Comparison of ENCODE assay signal across 8 cellular contexts in genomic region chrX:123732679-123733363, GRCh38. TPM values are rescaled to one million over a fixed set of nuclear protein-coding genes. Genes with fewer than 3 reads are reported as not detected.
DNase-seq lines count a peak whose midpoint lies in the region; TF ChIP-seq lines count a peak whose summit lies in the region.

Gene THOC2, minus strand, starts transcription at chrX:123733052. Its CDS starts 30 bp downstream, at chrX:123733022.

- CTCF ChIA-PET in HEK293T (lab: Yijun Ruan, JAX) = interaction anchor here (0.9 to 1.6 kb wide), 2 partner anchors 44 to 308 kb away, joined by 3 to 4 read pairs; no protein-coding TSS in a partner anchor

- H3K27ac ChIP-seq in SK-N-MC (peak within 1 kb of the TSS; percentile 81), suprapubic skin (peak within 1 kb of the TSS; percentile 89)

- TF ChIP-seq CTCF in GM06990 (IDR thresholded peaks at IDR 0.05; ENCODE audit: insufficient read depth, low read length, poor library complexity, severe bottlenecking) = peak; percentile 12
- peak; percentile 32 for TF ChIP-seq CTCF in suprapubic skin (IDR thresholded peaks at IDR 0.05)

- H3K9ac ChIP-seq in SK-N-MC (ENCODE audit: insufficient read length) = peak within 1 kb of the TSS; percentile 89

- TF ChIP-seq POLR2A in suprapubic skin (IDR thresholded peaks at IDR 0.05) = peak in 1 of 2 donors; percentile 30

- H3K4me1 ChIP-seq in suprapubic skin = peaks cover 16% of the 10 kb centered on the region

- H3K9me3 ChIP-seq in SK-N-MC (ENCODE audit: low read depth, low read length) = no peaks in the 10 kb centered on the region
- no peaks in the 10 kb centered on the region for H3K9me3 ChIP-seq in suprapubic skin

- no peak for TF ChIP-seq EP300 in suprapubic skin (IDR thresholded peaks at IDR 0.05)

- 49% methylated on average over 46 of the region's 48 CpGs for WGBS in suprapubic skin

- H3K36me3 ChIP-seq in GM06990 (ENCODE audit: control insufficient read depth, insufficient read depth, low read length) (no peaks in the 10 kb centered on the region), SK-N-MC (ENCODE audit: insufficient read depth, low read length) (peaks cover 17% of the 10 kb centered on the region), suprapubic skin (no peaks in the 10 kb centered on the region)

- peak within 1 kb of the TSS; percentile 68 for H3K4me3 ChIP-seq in GM06990 (replicated peaks; ENCODE audit: low read depth, low read length)
- peak within 1 kb of the TSS; percentile 86 for H3K4me3 ChIP-seq in SK-N-MC
- H3K4me3 ChIP-seq in suprapubic skin = peak within 1 kb of the TSS; percentile 73

- H3K27me3 ChIP-seq in GM06990 (replicated peaks; ENCODE audit: control insufficient read depth, insufficient read depth, low read length) = no peaks in the 10 kb centered on the region
- H3K27me3 ChIP-seq in suprapubic skin = no peaks in the 10 kb centered on the region

- POLR2A ChIA-PET in HEK293T (lab: Yijun Ruan, JAX) = interaction anchor here (0.5 to 2.1 kb wide), 6 partner anchors 10 to 48 kb away, joined by 3 to 10 read pairs (median 4); no protein-coding TSS in a partner anchor

- DNase-seq in GM06990 (ENCODE audit: extremely low read depth, insufficient read length) (peak; percentile 80), HEK293T (ENCODE audit: extremely low spot score) (peak; percentile 87), MV-4-11 (lab: John Stamatoyannopoulos, UW) (peak; percentile 85), SK-N-MC (ENCODE audit: low read depth, low spot score) (peak; percentile 47), globus pallidus (ENCODE audit: low spot score) (peak; percentile 72), nucleus accumbens (lab: John Stamatoyannopoulos, UW) (peak; percentile 3 to 90 (median 64)), suprapubic skin (ENCODE audit: low spot score in 2 of 2) (peak; percentile 88 to 91)
- peak; percentile 81 for DNase-seq in activated naive CD4-positive, alpha-beta T cell treated with anti-CD3 and anti-CD28 coated beads, Interleukin-2, amount 50 U/mL, for 16 hours

TF ChIP-seq in HEK293T, 16 proteins besides CTCF, POLR2A, EP300 and RAD21:
- TF ChIP-seq HDGF (IDR thresholded peaks at IDR 0.05; ENCODE audit: borderline replicate concordance) (no peak), TARDBP (IDR thresholded peaks at IDR 0.05) (peak; percentile 54; the same call in 1 of the 2 replicates), SP1 (IDR thresholded peaks at IDR 0.05) (no peak), L3MBTL2 (conservative IDR thresholded peaks at IDR 0.05) (peak; percentile 94), BHLHE40 (IDR thresholded peaks at IDR 0.05; ENCODE audit: borderline replicate concordance) (no peak), SUZ12 (IDR thresholded peaks at IDR 0.05) (no peak), CTBP1 (IDR thresholded peaks at IDR 0.05; ENCODE audit: borderline replicate concordance) (no peak), PKNOX1 (IDR thresholded peaks at IDR 0.05) (no peak), NFRKB (IDR thresholded peaks at IDR 0.05) (peak; percentile 53; the same call in 1 of the 2 replicates), FOXM1 (IDR thresholded peaks at IDR 0.05; ENCODE audit: borderline replicate concordance) (no peak)
TF ChIP-seq in HEK293T: peak in this region for 3.

RNA-seq across cellular contexts. Expression of gene THOC2, which starts in this region (rescaled TPM):
- 100 to 1,000 TPM in 1 of 4 donors, 10 to 100 TPM in 3; 61.6 to 184 (median 71.1) TPM for total RNA-seq in suprapubic skin

Comparison
In these comparisons a context has a peak if more than half of its experiments do, and no peak if none do; other contexts are left out.
1. Peak in every context shown above with its lines: DNase-seq, H3K4me3 ChIP-seq and H3K27ac ChIP-seq.